ENCODE assay signal across 16 cellular contexts in genomic region chr13:111175948-111176347, GRCh38.
DNase-seq lines count a peak whose midpoint lies in the region; ATAC-seq and TF ChIP-seq lines count a peak whose summit lies in the region.
"Had no signal": no experiment of that assay in that cellular context is flagged by ENCODE, and none has a peak within 500 bp of the region (broad histone marks: within the 10 kb centered on the region; RNA-seq: fewer than 3 reads in every experiment).

No MANE protein-coding gene starts in this region.

- intact Hi-C loops in esophagus squamous epithelium (cut with DNase I): no loop called here

- H4K91ac ChIP-seq in neuronal stem cell (ENCODE audit: low read depth, low read length, poor library complexity): no peak overlapping the region

- peaks cover 11% of the 10 kb centered on the region for H3K79me1 ChIP-seq in neuronal stem cell (ENCODE audit: low read depth, low read length)

- H3K36me3 ChIP-seq in esophagus squamous epithelium (peaks cover 0 to 19% (median 4%) of the 10 kb centered on the region in 3 donors), thoracic aorta (no peaks in the 10 kb centered on the region), neuronal stem cell (replicated peaks in 1 of 2; ENCODE audit: control insufficient read depth in 2 of 2, insufficient read depth in 2 of 2, low read length in 2 of 2) (peaks cover 8 to 37% of the 10 kb centered on the region in 2 donors)
- H3K36me3 ChIP-seq: neural progenitor cell had no signal

- no peaks in the 10 kb centered on the region for H3K9me3 ChIP-seq in esophagus squamous epithelium
- H3K9me3 ChIP-seq in thoracic aorta: no peaks in the 10 kb centered on the region
- no peaks in the 10 kb centered on the region for H3K9me3 ChIP-seq in neuronal stem cell (replicated peaks in 1 of 2; ENCODE audit: control insufficient read depth in 2 of 2, insufficient read depth in 1 of 2, low read depth in 1 of 2, low read length in 2 of 2)

- no peak for TF ChIP-seq CTCF in esophagus squamous epithelium (IDR thresholded peaks at IDR 0.05)
- no peak for TF ChIP-seq CTCF in thoracic aorta (IDR thresholded peaks at IDR 0.05)

- H4K8ac ChIP-seq in neuronal stem cell (ENCODE audit: low read depth, low read length): no peak overlapping the region

- ATAC-seq in activated T-helper 17 cell treated with anti-CD3 and anti-CD28 coated beads, Interleukin-2, amount 50 U/mL, for 72 hours (replicated peaks): no peak
- ATAC-seq in thoracic aorta (ENCODE audit: insufficient number of reproducible peaks, low FRiP score, low read depth): no peak
- no peak for ATAC-seq in HG02623 (IDR thresholded peaks at IDR 0.05; ENCODE audit: unreplicated experiment)
- ATAC-seq: left colon, PC-3 had no signal

- H3K36me3 Mint-ChIP-seq in activated T-cell treated with anti-CD3 and anti-CD28 coated beads, Interleukin-2, amount 50 U/mL, for 24 hours (ENCODE audit: low read depth): peaks cover 80% of the 10 kb centered on the region
- H3K36me3 Mint-ChIP-seq in activated T-helper 17 cell treated with anti-CD3 and anti-CD28 coated beads, Interleukin-2, amount 50 U/mL, for 72 hours (ENCODE audit: low read depth): peaks cover 66% of the 10 kb centered on the region

- H3K4ac ChIP-seq in neuronal stem cell (ENCODE audit: low read length): no peak overlapping the region

- no peak overlapping the region for H2AK5ac ChIP-seq in neuronal stem cell (ENCODE audit: low read depth, low read length)

- no peak overlapping the region for H3K18ac ChIP-seq in neuronal stem cell (ENCODE audit: low read length)

- H2BK12ac ChIP-seq in neuronal stem cell (ENCODE audit: low read length): no peak overlapping the region

- H3K27me3 Mint-ChIP-seq in activated T-cell treated with anti-CD3 and anti-CD28 coated beads, Interleukin-2, amount 50 U/mL, for 24 hours: no peaks in the 10 kb centered on the region
- H3K27me3 Mint-ChIP-seq in activated T-helper 17 cell treated with anti-CD3 and anti-CD28 coated beads, Interleukin-2, amount 50 U/mL, for 72 hours: no peaks in the 10 kb centered on the region

- H3K4me1 ChIP-seq in esophagus squamous epithelium (peaks cover 14 to 70% (median 23%) of the 10 kb centered on the region in 3 donors), thoracic aorta (ENCODE audit: control insufficient read depth in 1 of 2, low read depth in 2 of 2) (peaks cover 53 to 96% of the 10 kb centered on the region in 2 donors), neuronal stem cell (ENCODE audit: control insufficient read depth in 2 of 2, insufficient read depth in 1 of 2, low read depth in 1 of 2, low read length in 2 of 2) (peaks cover 1 to 7% of the 10 kb centered on the region in 2 donors)

- H2BK120ac ChIP-seq in neuronal stem cell (ENCODE audit: low read depth, low read length): no peak overlapping the region

- no peak for TF ChIP-seq POLR2A in esophagus squamous epithelium (IDR thresholded peaks at IDR 0.05)

- peaks cover 3% of the 10 kb centered on the region for H3K9me3 Mint-ChIP-seq in activated T-cell treated with anti-CD3 and anti-CD28 coated beads, Interleukin-2, amount 50 U/mL, for 24 hours
- peaks cover 4% of the 10 kb centered on the region for H3K9me3 Mint-ChIP-seq in activated T-helper 17 cell treated with anti-CD3 and anti-CD28 coated beads, Interleukin-2, amount 50 U/mL, for 72 hours
- H3K9me3 Mint-ChIP-seq: neural progenitor cell had no signal

- H3K4me3 ChIP-seq in esophagus squamous epithelium: no peak overlapping the region
- H3K4me3 ChIP-seq in thoracic aorta: no peak overlapping the region
- no peak overlapping the region for H3K4me3 ChIP-seq in neuronal stem cell (ENCODE audit: low read length in 2 of 2)
- H3K4me3 ChIP-seq: neural progenitor cell, skin epidermis had no signal

- WGBS in esophagus squamous epithelium, 2 donors: 81 to 94% methylated on average over 2 to 3 of the region's 3 CpGs
- WGBS in neuronal stem cell (ENCODE audit: extremely low coverage in 2 of 2, insufficient read length in 2 of 2, insufficient replicate concordance in 1 of 2), 2 donors: no CpG with 5 or more reads among the region's 3 CpGs

- H2AFZ ChIP-seq in neuronal stem cell (ENCODE audit: low read length): no peak overlapping the region
- H2AFZ ChIP-seq: neural progenitor cell had no signal

- H3K27me3 ChIP-seq in esophagus squamous epithelium (no peaks in the 10 kb centered on the region), thoracic aorta (replicated peaks; ENCODE audit: insufficient read depth) (no peaks in the 10 kb centered on the region), neuronal stem cell (ENCODE audit: control insufficient read depth in 3 of 3, insufficient read depth in 3 of 3, low read depth in 1 of 3, low read length in 3 of 3) (no peaks in the 10 kb centered on the region)
- H3K27me3 ChIP-seq: neural progenitor cell had no signal

- no peak overlapping the region for H3K14ac ChIP-seq in neuronal stem cell (ENCODE audit: low read length)

- H2BK15ac ChIP-seq in neuronal stem cell (ENCODE audit: low read length): no peak overlapping the region

- H3K23ac ChIP-seq in neuronal stem cell (ENCODE audit: low read depth, low read length, poor library complexity): no peak overlapping the region

- H3K9ac ChIP-seq in neuronal stem cell (ENCODE audit: low read depth, low read length, poor library complexity): no peak overlapping the region
- H3K9ac ChIP-seq: neural progenitor cell had no signal

- H3K27ac ChIP-seq in esophagus squamous epithelium (peak overlapping the region in 3 of 4 donors; percentile 68 to 79 (median 76)), thoracic aorta (peak overlapping the region; percentile 94 to 97), neuronal stem cell (replicated peaks; ENCODE audit: low read length) (no peak overlapping the region)
- H3K27ac ChIP-seq: neural progenitor cell had no signal

- peaks cover 76% of the 10 kb centered on the region for H3K4me1 Mint-ChIP-seq in activated T-cell treated with anti-CD3 and anti-CD28 coated beads, Interleukin-2, amount 50 U/mL, for 24 hours (ENCODE audit: low read depth)
- peaks cover 49% of the 10 kb centered on the region for H3K4me1 Mint-ChIP-seq in activated T-helper 17 cell treated with anti-CD3 and anti-CD28 coated beads, Interleukin-2, amount 50 U/mL, for 72 hours

- H2BK5ac ChIP-seq in neuronal stem cell (ENCODE audit: low read length): no peak overlapping the region

- H3K4me3 Mint-ChIP-seq in activated T-cell treated with anti-CD3 and anti-CD28 coated beads, Interleukin-2, amount 50 U/mL, for 24 hours: no peak overlapping the region
- peak overlapping the region; percentile 80 for H3K4me3 Mint-ChIP-seq in activated T-helper 17 cell treated with anti-CD3 and anti-CD28 coated beads, Interleukin-2, amount 50 U/mL, for 72 hours
- H3K4me3 Mint-ChIP-seq: neural progenitor cell had no signal

- H3K27ac Mint-ChIP-seq in activated T-cell treated with anti-CD3 and anti-CD28 coated beads, Interleukin-2, amount 50 U/mL, for 24 hours: peak overlapping the region; percentile 48
- H3K27ac Mint-ChIP-seq in activated T-helper 17 cell treated with anti-CD3 and anti-CD28 coated beads, Interleukin-2, amount 50 U/mL, for 72 hours: peak overlapping the region; percentile 88
- H3K27ac Mint-ChIP-seq: neural progenitor cell had no signal

- DNase-seq in activated T-cell treated with anti-CD3 and anti-CD28 coated beads, Interleukin-2, amount 50 U/mL, for 24 hours: no peak
- no peak for DNase-seq in activated T-cell treated with anti-CD3 and anti-CD28 coated beads, Interleukin-2, amount 50 U/mL, for 48 hours
- DNase-seq in esophagus squamous epithelium (lab: John Stamatoyannopoulos, UW): no peak
- DNase-seq in thoracic aorta (ENCODE audit: low spot score): no peak
- DNase-seq in globus pallidus (ENCODE audit: low spot score): no peak
- no peak for DNase-seq in neuronal stem cell (ENCODE audit: low spot score)
- DNase-seq: activated CD8-positive, alpha-beta memory T cell treated with anti-CD3 and anti-CD28 coated beads for 24 hours; amygdala; left colon; NCI-H2029 treated with DMSO at 0.1 percent for 48 hours; PC-3; T-helper 2 cell had no signal

- H3K4me2 ChIP-seq in neuronal stem cell (ENCODE audit: insufficient read depth, low read length, poor library complexity, severe bottlenecking): no peak overlapping the region
- H3K4me2 ChIP-seq: neural progenitor cell had no signal
